In the genomic region with DNA sequence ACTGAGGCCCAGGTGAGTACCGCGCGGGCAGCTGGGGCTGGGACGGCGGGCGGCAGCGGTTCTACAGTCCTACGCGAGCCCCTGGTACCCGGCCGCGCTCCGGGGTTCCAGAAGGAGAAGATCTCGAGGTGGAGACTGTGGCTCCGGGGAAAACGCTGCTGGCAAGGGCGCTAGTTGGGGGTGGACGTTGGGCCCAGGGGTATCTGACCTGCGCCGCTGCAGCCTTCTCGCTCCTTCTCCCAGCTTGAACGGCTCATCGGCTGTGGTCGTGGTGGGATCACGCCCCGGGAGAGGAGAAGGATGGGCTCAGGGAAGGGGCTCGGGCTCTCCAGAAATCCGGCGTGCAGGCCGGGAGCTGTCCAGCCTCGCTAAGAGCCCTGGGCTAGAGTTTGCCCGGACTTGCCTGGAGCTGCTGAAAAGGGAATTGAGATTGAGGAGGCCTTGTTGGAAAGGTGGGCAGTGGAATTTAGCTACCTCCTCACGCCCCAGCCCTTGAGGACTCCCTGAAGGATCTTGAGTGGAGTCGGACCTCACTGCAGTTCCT, we compare ENCODE assay signal across 10 cellular contexts. TPM values are rescaled to one million over a fixed set of nuclear protein-coding genes. Genes with fewer than 3 reads are reported as not detected.
DNase-seq lines count a peak whose midpoint lies in the region; ATAC-seq, FAIRE-seq and TF ChIP-seq lines count a peak whose summit lies in the region.
"Had no signal": no experiment of that assay in that cellular context is flagged by ENCODE, and none has a peak within 500 bp of the region (broad histone marks: within the 10 kb centered on the region; RNA-seq: fewer than 3 reads in every experiment).

No MANE protein-coding gene starts in this region.

- no peaks in the 10 kb centered on the region for H3K9me3 ChIP-seq in NT2/D1 (ENCODE audit: insufficient read depth, low read length)
- no peaks in the 10 kb centered on the region for H3K9me3 ChIP-seq in H1 (ENCODE audit: insufficient read depth in 2 of 2, low read depth in 1 of 2, low read length in 1 of 2)

- peaks cover 38% of the 10 kb centered on the region for H3K4me1 Mint-ChIP-seq in nephron progenitor cell

- H3K36me3 ChIP-seq in NT2/D1 (ENCODE audit: insufficient read depth, insufficient read length, low read length) = peaks cover 7% of the 10 kb centered on the region
- H3K36me3 ChIP-seq in H1 (ENCODE audit: control insufficient read depth in 2 of 4, insufficient read depth in 4 of 4, low read length in 3 of 4) = peaks cover 0 to 10% (median 0%) of the 10 kb centered on the region in 4 experiments; a peak in 1 of 8 replicates

- TF ChIP-seq POLR2A in H1 (IDR thresholded peaks at IDR 0.05; ENCODE audit: control extremely low read depth in 1 of 2, low read depth in 2 of 2, low read length in 2 of 2) = no peak

- H3K9me3 Mint-ChIP-seq in nephron progenitor cell = no peaks in the 10 kb centered on the region

- peak overlapping the region; percentile 88; the same call in 1 of the 2 replicates for H2BK15ac ChIP-seq in H1 (ENCODE audit: low read length)

- peaks cover 2% of the 10 kb centered on the region for H3K79me1 ChIP-seq in H1 (ENCODE audit: low read depth, low read length)

- no peak for TF ChIP-seq EP300 in H1 (IDR thresholded peaks at IDR 0.05; ENCODE audit: borderline replicate concordance in 1 of 2, low read depth in 2 of 2, low read length in 2 of 2)

- no peaks in the 10 kb centered on the region for H3K36me3 Mint-ChIP-seq in nephron progenitor cell (ENCODE audit: low read depth)

- H2AFZ ChIP-seq in H1 (ENCODE audit: low read length) = no peak overlapping the region

- H4K20me1 ChIP-seq in H1 (replicated peaks in 1 of 2; ENCODE audit: control insufficient read depth in 1 of 2, insufficient read depth in 2 of 2, low read length in 2 of 2) = peaks cover 11 to 19% of the 10 kb centered on the region in 2 experiments

- H3K27ac ChIP-seq in C4-2B = peak overlapping the region; percentile 6; the same call in 1 of the 2 replicates
- H3K27ac ChIP-seq in H1 (ENCODE audit: low read depth, low read length) = no peak overlapping the region

- peaks cover 24% of the 10 kb centered on the region; the same call in 1 of the 2 replicates for H3K23me2 ChIP-seq in H1 (ENCODE audit: low read depth, low read length)

- H3K9ac ChIP-seq in NT2/D1 (ENCODE audit: insufficient read length, low read depth) = peak overlapping the region; percentile 88
- H3K9ac ChIP-seq in H1 (replicated peaks in 1 of 4; ENCODE audit: extremely low read depth in 1 of 4, low read depth in 3 of 4, low read length in 3 of 4) = peak overlapping the region in 2 of 4 experiments; percentile 8 to 16; a peak in 4 of 7 replicates

- H2AK5ac ChIP-seq in H1 (ENCODE audit: low read depth, low read length) = no peak overlapping the region

- 5% methylated on average over 29 of the region's 34 CpGs; no CpG with 5 or more reads in 1 of the 2 experiments for WGBS in H1 (ENCODE audit: extremely low coverage in 1 of 2, insufficient coverage in 1 of 2, insufficient read length in 1 of 2, insufficient replicate concordance in 2 of 2, low coverage in 1 of 2, low lambda C conversion rate in 2 of 2, missing lambda C conversion rate in 1 of 2), 2 experiments

- H3K4me3 ChIP-seq in NT2/D1 (ENCODE audit: insufficient read length, low read depth) (peak overlapping the region; percentile 71), H1 (ENCODE audit: extremely low read depth in 1 of 4, insufficient read depth in 2 of 4, low read depth in 3 of 4, low read length in 4 of 4) (peak overlapping the region; percentile 48 to 68 (median 56))

- no peak overlapping the region for H3K27ac Mint-ChIP-seq in nephron progenitor cell

- H3K4me1 ChIP-seq in NT2/D1 (ENCODE audit: insufficient read depth, insufficient read length) (peaks cover 25% of the 10 kb centered on the region), H1 (replicated peaks in 1 of 4; ENCODE audit: control insufficient read depth in 3 of 4, insufficient read depth in 4 of 4, low read length in 3 of 4) (peaks cover 3 to 22% (median 10%) of the 10 kb centered on the region in 4 experiments)

- H3K27me3 Mint-ChIP-seq in nephron progenitor cell (ENCODE audit: low read depth, poor library complexity) = peaks cover 90% of the 10 kb centered on the region

- no peak overlapping the region for H2BK120ac ChIP-seq in H1 (replicated peaks; ENCODE audit: low read depth, low read length)

- FAIRE-seq in H1 (lab: Jason Lieb, UNC) = no peak

- peak overlapping the region; percentile 44 for H3K4ac ChIP-seq in H1 (replicated peaks; ENCODE audit: insufficient read length, low read depth, low read length)

- DNase-seq in NT2/D1 (ENCODE audit: low read depth, low spot score) = no peak
- DNase-seq in H1 (ENCODE audit: low read depth in 1 of 2, low spot score in 2 of 2) = peak in 1 of 2 experiments; percentile 72
- DNase-seq in nephron progenitor cell = peak; percentile 67
- no peak for DNase-seq in HK-2 (ENCODE audit: unreplicated experiment)
- DNase-seq in DMS 273 treated with DMSO at 0.1 percent for 48 hours (lab: John Stamatoyannopoulos, UW) = no peak
- DNase-seq: activated gamma-delta T cell treated with Interleukin-2 at 50 U/mL for 16 hours had no signal

- H3K79me2 ChIP-seq in H1 (ENCODE audit: control insufficient read depth in 1 of 2, insufficient read depth in 2 of 2, low read length in 2 of 2) = peaks cover 0 to 15% of the 10 kb centered on the region in 2 experiments; a peak in 3 of 4 replicates

- H4K8ac ChIP-seq in H1 (ENCODE audit: extremely low read depth, insufficient read depth, low read length) = peak overlapping the region; percentile 28; the same call in 1 of the 2 replicates

- TF ChIP-seq RAD21 in H1 (IDR thresholded peaks at IDR 0.05 in 1 of 2, conservative IDR thresholded peaks at IDR 0.05 in 1 of 2; ENCODE audit: low read depth in 2 of 2, low read length in 2 of 2) = peak in 1 of 2 experiments; percentile 7; a peak in 1 of 4 replicates

- H2BK20ac ChIP-seq in H1 (ENCODE audit: low read length) = peak overlapping the region; percentile 86; the same call in 1 of the 2 replicates

- no peak for ATAC-seq in GM18511 (IDR thresholded peaks at IDR 0.05; ENCODE audit: unreplicated experiment)
- no peak for ATAC-seq in HG02852 (IDR thresholded peaks at IDR 0.05; ENCODE audit: unreplicated experiment)

- H3K27me3 ChIP-seq in NT2/D1 (ENCODE audit: insufficient read depth, insufficient read length) = peaks cover 53% of the 10 kb centered on the region
- peaks cover 10 to 48% (median 40%) of the 10 kb centered on the region in 4 experiments; a peak in 6 of 7 replicates for H3K27me3 ChIP-seq in H1 (replicated peaks in 1 of 4; ENCODE audit: control insufficient read depth in 3 of 4, extremely low read depth in 1 of 4, insufficient read depth in 3 of 4, low read length in 3 of 4)

- H2BK12ac ChIP-seq in H1 (ENCODE audit: low read depth, low read length) = no peak overlapping the region

- peak overlapping the region; percentile 76 for H3K4me3 Mint-ChIP-seq in nephron progenitor cell

- no peak overlapping the region for H3K23ac ChIP-seq in H1 (ENCODE audit: insufficient read length)

- POLR2A ChIA-PET in H1 (lab: Charles Lee; ENCODE audit: partially characterized antibody) = interaction anchor here (0.8 to 2.9 kb wide), 13 partner anchors 9 to 460 kb away, joined by 3 to 12 read pairs (median 4); no protein-coding TSS in a partner anchor

- H4K91ac ChIP-seq in H1 (replicated peaks; ENCODE audit: insufficient read length, low read length) = peak overlapping the region; percentile 34

- CTCF ChIA-PET in H1 (lab: Charles Lee; ENCODE audit: partially characterized antibody) = interaction anchor here (0.7 to 18.0 kb wide), 17 partner anchors 10 to 442 kb away, joined by 3 to 212 read pairs (median 3); no protein-coding TSS in a partner anchor

- peak overlapping the region; percentile 90 to 94 for H3K4me2 ChIP-seq in H1 (ENCODE audit: insufficient read depth in 1 of 2, low read depth in 2 of 2, low read length in 2 of 2)

- peak overlapping the region; percentile 65 for H3K18ac ChIP-seq in H1 (ENCODE audit: extremely low read depth, low read length)

- no peak overlapping the region for H3K56ac ChIP-seq in H1 (replicated peaks; ENCODE audit: insufficient read length, low read depth, low read length)

- peak overlapping the region; percentile 1; the same call in 1 of the 2 replicates for H2BK5ac ChIP-seq in H1 (ENCODE audit: low read depth, low read length)

- TF ChIP-seq CTCF in C4-2B (conservative IDR thresholded peaks at IDR 0.05) = no peak
- no peak for TF ChIP-seq CTCF in H1 (IDR thresholded peaks at IDR 0.05; ENCODE audit: control extremely low read depth in 1 of 3, insufficient read depth in 1 of 3, low read depth in 1 of 3, low read length in 3 of 3)
- no peak for TF ChIP-seq CTCF in nephron progenitor cell (IDR thresholded peaks at IDR 0.05)

- H3K14ac ChIP-seq in H1 (ENCODE audit: insufficient read length) = no peak overlapping the region

- H4K5ac ChIP-seq in H1 (ENCODE audit: insufficient read length, low read depth, low read length) = no peak overlapping the region

RNA-seq across cellular contexts. Expression of a gene that starts 1.1 kb away (rescaled TPM):
- 10.8 and 11.6 TPM in 2 replicates for total RNA-seq in H1 (2021; fragmentation: NEBNext Ultra II Directional; extraction: Animal tissue kit (Norgen Biotek cat#: 25700))
- polyA plus RNA-seq in H1 (2011; rRNA removed) = 4.2 and 7.1 TPM in 2 replicates
- 3.5 TPM for polyA plus RNA-seq in H1 (2011; cell fraction: cytosol; rRNA removed)
- polyA plus RNA-seq in H1 (2011; cell fraction: nucleus; rRNA removed) = 4.9 TPM
- polyA plus RNA-seq in H1 (2012, experiment 1 of 2) = 4.0 to 6.8 TPM (median 6.4 TPM) in 4 replicates
- polyA plus RNA-seq in H1 (2012, experiment 2 of 2) = 4.1 TPM
- polyA plus RNA-seq in H1 (2013, experiment 1 of 2) = 15.0 TPM
- 15.5 TPM for polyA plus RNA-seq in H1 (2013, experiment 2 of 2)
- 0.95 and 1.5 TPM in 2 replicates for polyA minus RNA-seq in H1 (2011; rRNA and poly(A)+ RNA removed)
- 6.5 TPM for polyA minus RNA-seq in H1 (2011; cell fraction: cytosol; rRNA and poly(A)+ RNA removed)
- polyA minus RNA-seq in H1 (2011; cell fraction: nucleus; rRNA and poly(A)+ RNA removed) = 7.7 TPM
- total RNA-seq: subcutaneous adipose tissue had no signal

RNA-seq across cellular contexts. Expression of a gene that starts 35.1 kb away (rescaled TPM):
- 56.4 and 60.5 TPM in 2 replicates for total RNA-seq in H1 (2021; fragmentation: NEBNext Ultra II Directional; extraction: Animal tissue kit (Norgen Biotek cat#: 25700))
- 18.2 and 19.5 TPM in 2 replicates for polyA plus RNA-seq in H1 (2011; rRNA removed)
- polyA plus RNA-seq in H1 (2011; cell fraction: cytosol; rRNA removed) = 28.8 TPM
- 7.3 TPM for polyA plus RNA-seq in H1 (2011; cell fraction: nucleus; rRNA removed)
- polyA plus RNA-seq in H1 (2012, experiment 1 of 2) = 22.7 to 38.5 TPM (median 29.0 TPM) in 4 replicates
- polyA plus RNA-seq in H1 (2012, experiment 2 of 2) = 11.9 TPM
- 54.9 TPM for polyA plus RNA-seq in H1 (2013, experiment 1 of 2)
- polyA plus RNA-seq in H1 (2013, experiment 2 of 2) = 52.3 TPM
- 10.0 and 10.4 TPM in 2 replicates for polyA minus RNA-seq in H1 (2011; rRNA and poly(A)+ RNA removed)
- 18.9 TPM for polyA minus RNA-seq in H1 (2011; cell fraction: cytosol; rRNA and poly(A)+ RNA removed)
- polyA minus RNA-seq in H1 (2011; cell fraction: nucleus; rRNA and poly(A)+ RNA removed) = 18.2 TPM

RNA-seq across cellular contexts. Expression of a gene that starts 42.4 kb away (rescaled TPM):
- total RNA-seq in H1 (2021; fragmentation: NEBNext Ultra II Directional; extraction: Animal tissue kit (Norgen Biotek cat#: 25700)) = 35.6 and 35.8 TPM in 2 replicates
- 14.3 and 22.8 TPM in 2 replicates for polyA plus RNA-seq in H1 (2011; rRNA removed)
- polyA plus RNA-seq in H1 (2011; cell fraction: cytosol; rRNA removed) = 12.5 TPM
- 20.9 TPM for polyA plus RNA-seq in H1 (2011; cell fraction: nucleus; rRNA removed)
- 21.0 to 35.7 TPM (median 34.1 TPM) in 4 replicates for polyA plus RNA-seq in H1 (2012, experiment 1 of 2)
- polyA plus RNA-seq in H1 (2012, experiment 2 of 2) = 51.4 TPM
- 32.0 TPM for polyA plus RNA-seq in H1 (2013, experiment 1 of 2)
- polyA plus RNA-seq in H1 (2013, experiment 2 of 2) = 33.4 TPM
- 9.7 and 19.7 TPM in 2 replicates for polyA minus RNA-seq in H1 (2011; rRNA and poly(A)+ RNA removed)
- polyA minus RNA-seq in H1 (2011; cell fraction: cytosol; rRNA and poly(A)+ RNA removed) = 13.7 TPM
- 22.4 TPM for polyA minus RNA-seq in H1 (2011; cell fraction: nucleus; rRNA and poly(A)+ RNA removed)

RNA-seq across cellular contexts. Expression of a gene that starts 57.9 kb away (rescaled TPM):
- total RNA-seq in H1 (2021; fragmentation: NEBNext Ultra II Directional; extraction: Animal tissue kit (Norgen Biotek cat#: 25700)) = 137 and 145 TPM in 2 replicates
- 25.0 and 40.5 TPM in 2 replicates for polyA plus RNA-seq in H1 (2011; rRNA removed)
- polyA plus RNA-seq in H1 (2011; cell fraction: cytosol; rRNA removed) = 54.6 TPM
- 20.8 TPM for polyA plus RNA-seq in H1 (2011; cell fraction: nucleus; rRNA removed)
- polyA plus RNA-seq in H1 (2012, experiment 1 of 2) = 97.7 to 172 TPM (median 128 TPM) in 4 replicates
- polyA plus RNA-seq in H1 (2012, experiment 2 of 2) = 12.6 TPM
- polyA plus RNA-seq in H1 (2013, experiment 1 of 2) = 74.6 TPM
- polyA plus RNA-seq in H1 (2013, experiment 2 of 2) = 76.3 TPM
- 45.9 and 65.0 TPM in 2 replicates for polyA minus RNA-seq in H1 (2011; rRNA and poly(A)+ RNA removed)
- 88.7 TPM for polyA minus RNA-seq in H1 (2011; cell fraction: cytosol; rRNA and poly(A)+ RNA removed)
- polyA minus RNA-seq in H1 (2011; cell fraction: nucleus; rRNA and poly(A)+ RNA removed) = 39.5 TPM
